Comparison of ENCODE assay signal across 7 cellular contexts in genomic region chr14:35821546-35822411, GRCh38. TPM values are rescaled to one million over a fixed set of nuclear protein-coding genes. Genes with fewer than 3 reads are reported as not detected.
DNase-seq lines count a peak whose midpoint lies in the region; ATAC-seq and TF ChIP-seq lines count a peak whose summit lies in the region.

No MANE protein-coding gene starts in this region.

- H3K4me1 ChIP-seq in DND-41 (ENCODE audit: insufficient read depth, low read length) (peaks cover 12% of the 10 kb centered on the region), gastroesophageal sphincter (peaks cover 0 to 6% (median 0%) of the 10 kb centered on the region in 3 donors)

- peaks cover 5% of the 10 kb centered on the region for H3K79me2 ChIP-seq in DND-41 (ENCODE audit: insufficient read depth, low read length)

- TF ChIP-seq CTCF in DND-41 (IDR thresholded peaks at IDR 0.05; ENCODE audit: borderline replicate concordance, extremely low read depth, low read length, poor library complexity, severe bottlenecking) (peak; percentile 93), HFF-Myc (IDR thresholded peaks at IDR 0.05; ENCODE audit: low read depth, low read length, missing control alignments) (peak; percentile 88), gastroesophageal sphincter (IDR thresholded peaks at IDR 0.05) (peak; percentile 45 to 65 (median 53))

- H3K9ac ChIP-seq in DND-41 (ENCODE audit: low read depth, low read length) (no peak overlapping the region), SK-N-MC (ENCODE audit: insufficient read length) (peak overlapping the region; percentile 32)

- no peak for TF ChIP-seq EP300 in gastroesophageal sphincter (IDR thresholded peaks at IDR 0.05)

- H3K27ac ChIP-seq in DND-41 (ENCODE audit: low read length) = no peak overlapping the region
- H3K27ac ChIP-seq in SK-N-MC = peak overlapping the region; percentile 45; the same call in 1 of the 2 replicates
- no peak overlapping the region for H3K27ac ChIP-seq in gastroesophageal sphincter

- TF ChIP-seq POLR2A in gastroesophageal sphincter (IDR thresholded peaks at IDR 0.05) = no peak

- no peak overlapping the region for H3K4me2 ChIP-seq in DND-41 (ENCODE audit: insufficient read depth, low read length)

- H4K20me1 ChIP-seq in DND-41 (ENCODE audit: insufficient read depth, low read length) = no peaks in the 10 kb centered on the region

- ATAC-seq in DND-41 (ENCODE audit: insufficient read depth, low read depth) (no peak), gastroesophageal sphincter (no peak), HG03045 (IDR thresholded peaks at IDR 0.05; ENCODE audit: unreplicated experiment) (no peak), esophagus mucosa (no peak)

- H3K36me3 ChIP-seq in DND-41 (ENCODE audit: insufficient read depth, low read length) = no peaks in the 10 kb centered on the region
- no peaks in the 10 kb centered on the region for H3K36me3 ChIP-seq in SK-N-MC (ENCODE audit: insufficient read depth, low read length)
- H3K36me3 ChIP-seq in gastroesophageal sphincter = no peaks in the 10 kb centered on the region

- H2AFZ ChIP-seq in DND-41 (ENCODE audit: low read depth, low read length) = no peak overlapping the region

- H3K27me3 ChIP-seq in DND-41 (ENCODE audit: insufficient read depth, low read length, poor library complexity) (no peaks in the 10 kb centered on the region), gastroesophageal sphincter (no peaks in the 10 kb centered on the region)

- no peaks in the 10 kb centered on the region for H3K9me3 ChIP-seq in DND-41 (ENCODE audit: insufficient read depth, low read length, severe bottlenecking)
- no peaks in the 10 kb centered on the region for H3K9me3 ChIP-seq in SK-N-MC (ENCODE audit: low read depth, low read length)
- no peaks in the 10 kb centered on the region for H3K9me3 ChIP-seq in gastroesophageal sphincter

- H3K4me3 ChIP-seq in DND-41 (ENCODE audit: low read depth in 1 of 2, low read length in 2 of 2) (no peak overlapping the region), HFF-Myc (replicated peaks; ENCODE audit: low read depth, low read length) (no peak overlapping the region), SK-N-MC (peak overlapping the region; percentile 8; the same call in 1 of the 2 replicates), gastroesophageal sphincter (no peak overlapping the region)

- 21 to 30% methylated on average over 7 of the region's 7 CpGs for WGBS in gastroesophageal sphincter (ENCODE audit: low coverage in 1 of 2), 2 donors

- DNase-seq in DND-41 (peak; percentile 42), HFF-Myc (ENCODE audit: extremely low read depth, low read depth) (peak; percentile 21), SK-N-MC (ENCODE audit: low read depth, low spot score) (no peak), globus pallidus (ENCODE audit: low spot score) (no peak)

RNA-seq across cellular contexts. Expression of gene BRMS1L, which starts 4.4 kb away (rescaled TPM):
- total RNA-seq in gastroesophageal sphincter (1 to 10 TPM; 5.4 to 8.9 (median 7.0) TPM), esophagus mucosa (6.9 TPM)

RNA-seq across cellular contexts. Expression of gene RALGAPA1, which starts 12.7 kb away (rescaled TPM):
- total RNA-seq in gastroesophageal sphincter (10 to 100 TPM; 46.6 to 97.4 (median 69.4) TPM), esophagus mucosa (41.8 TPM)

Comparison
In these comparisons a context has a peak if more than half of its experiments do, and no peak if none do; other contexts are left out.
1. DNase-seq: peak in DND-41 (single experiment) and HFF-Myc (single experiment); none in SK-N-MC (single experiment) and globus pallidus (single experiment).
2. Peak in every context shown above with its lines, with median percentiles within 50 percentile points of each other: CTCF ChIP-seq.